ENCODE assay signal across 8 cellular contexts in the genomic region with DNA sequence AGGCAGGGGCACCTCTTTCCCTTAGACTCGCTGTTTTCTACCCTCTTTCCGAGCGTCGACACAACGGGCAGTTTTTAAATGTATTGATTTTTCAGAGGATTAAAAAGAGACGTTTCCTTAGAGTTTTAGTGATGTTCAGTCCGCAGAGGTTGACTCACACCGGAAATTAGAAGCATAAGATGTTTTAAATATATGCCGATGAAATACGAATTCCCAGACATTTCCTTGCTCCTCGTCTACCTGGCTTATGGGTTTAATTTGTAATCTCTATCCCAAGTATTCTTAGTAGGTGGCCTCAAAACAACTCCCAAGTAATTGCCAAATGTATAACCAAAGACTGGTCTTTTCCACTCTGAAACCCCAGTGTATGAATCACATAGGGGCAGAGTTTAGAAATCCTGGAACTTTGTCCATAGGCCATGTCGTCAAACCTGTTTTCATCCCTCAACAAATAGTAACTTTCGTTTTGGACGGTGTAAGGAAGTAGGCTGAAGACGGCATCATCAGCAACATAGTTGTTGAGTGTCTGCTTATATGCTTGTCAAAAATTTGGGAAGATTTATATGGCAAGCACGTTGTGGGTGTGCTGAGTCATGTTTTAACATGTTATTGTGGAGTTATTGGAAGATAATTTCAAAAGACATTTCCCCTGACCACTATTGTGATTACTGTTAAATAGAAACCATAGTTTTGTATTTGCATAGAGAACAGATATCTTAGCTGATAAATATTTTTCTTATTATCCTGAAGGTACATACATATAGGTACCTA. TPM values are rescaled to one million over a fixed set of nuclear protein-coding genes. Genes with fewer than 3 reads are reported as not detected.
A peak's percentile ranks its signal among the peaks of the same experiment; 100 is the strongest.
DNase-seq lines count a peak whose midpoint lies in the region; FAIRE-seq and TF ChIP-seq lines count a peak whose summit lies in the region.

No MANE protein-coding gene starts in this region.

- intact Hi-C loops in activated CD4-positive, alpha-beta T cell treated with anti-CD3 and anti-CD28 coated beads, Interleukin-2, amount 10 ng/mL, durations not matched to agents 24 days and 14 days (cut with micrococcal nuclease), result loop anchor here (1.0 to 2.0 kb wide), 4 partner anchors 38 to 230 kb away; a partner anchor contains a TSS
- intact Hi-C loops in endothelial cell of umbilical vein (cut with micrococcal nuclease), result loop anchor here (2.0 to 5.0 kb wide), 2 partner anchors 48 to 160 kb away; a partner anchor contains a TSS

- H3K27me3 Mint-ChIP-seq in activated CD4-positive, alpha-beta T cell treated with anti-CD3 and anti-CD28 coated beads, Interleukin-2, amount 10 ng/mL, durations not matched to agents 24 days and 14 days, result no peaks in the 10 kb centered on the region
- no peaks in the 10 kb centered on the region for H3K27me3 Mint-ChIP-seq in mesothelial cell of epicardium (ENCODE audit: low read depth)

- H3K9ac ChIP-seq in endothelial cell of umbilical vein (replicated peaks; ENCODE audit: extremely low read depth, insufficient read depth, low read length), result peak overlapping the region; percentile 97

- H3K4me3 ChIP-seq in Jurkat, Clone E6-1 (ENCODE audit: low read length), result peak overlapping the region; percentile 87
- H3K4me3 ChIP-seq in endothelial cell of umbilical vein (replicated peaks in 1 of 3; ENCODE audit: insufficient read depth in 1 of 3, low read depth in 1 of 3, low read length in 3 of 3), result peak overlapping the region; percentile 39 to 100 (median 83)
- peak overlapping the region; percentile 93 for H3K4me3 ChIP-seq in urinary bladder (ENCODE audit: low read depth, low read length)

- H3K27ac ChIP-seq in endothelial cell of umbilical vein (ENCODE audit: insufficient read depth, low read depth, low read length) (peak overlapping the region; percentile 97), urinary bladder (ENCODE audit: low read depth) (peak overlapping the region; percentile 97)

- H3K36me3 ChIP-seq in endothelial cell of umbilical vein (ENCODE audit: control insufficient read depth in 2 of 2, extremely low read depth in 1 of 2, insufficient read depth in 2 of 2, low read length in 2 of 2), result no peaks in the 10 kb centered on the region
- no peaks in the 10 kb centered on the region for H3K36me3 ChIP-seq in urinary bladder (ENCODE audit: insufficient read depth)

- H3K9me3 Mint-ChIP-seq in activated CD4-positive, alpha-beta T cell treated with anti-CD3 and anti-CD28 coated beads, Interleukin-2, amount 10 ng/mL, durations not matched to agents 24 days and 14 days, result no peaks in the 10 kb centered on the region
- H3K9me3 Mint-ChIP-seq in mesothelial cell of epicardium, result no peaks in the 10 kb centered on the region

- H4K20me1 ChIP-seq in endothelial cell of umbilical vein (replicated peaks; ENCODE audit: control insufficient read depth, extremely low read depth, insufficient read depth, low read length), result no peaks in the 10 kb centered on the region

- H3K9me3 ChIP-seq in endothelial cell of umbilical vein (replicated peaks; ENCODE audit: control insufficient read depth, insufficient read depth, low read length), result no peaks in the 10 kb centered on the region

- H3K4me1 Mint-ChIP-seq in activated CD4-positive, alpha-beta T cell treated with anti-CD3 and anti-CD28 coated beads, Interleukin-2, amount 10 ng/mL, durations not matched to agents 24 days and 14 days, result peaks cover 44% of the 10 kb centered on the region
- H3K4me1 Mint-ChIP-seq in mesothelial cell of epicardium, result peaks cover 21% of the 10 kb centered on the region

- TF ChIP-seq CTCF in endothelial cell of umbilical vein (IDR thresholded peaks at IDR 0.05; ENCODE audit: extremely low read depth in 1 of 2, insufficient read depth in 1 of 2, low read depth in 1 of 2, low read length in 2 of 2) (no peak), mesothelial cell of epicardium (IDR thresholded peaks at IDR 0.05; ENCODE audit: unreplicated experiment) (no peak)

- POLR2A ChIA-PET in endothelial cell of umbilical vein (lab: Charles Lee), result no interaction called here

- peak overlapping the region; percentile 98 for H3K27ac Mint-ChIP-seq in activated CD4-positive, alpha-beta T cell treated with anti-CD3 and anti-CD28 coated beads, Interleukin-2, amount 10 ng/mL, durations not matched to agents 24 days and 14 days
- peak overlapping the region; percentile 97 for H3K27ac Mint-ChIP-seq in mesothelial cell of epicardium

- WGBS in urinary bladder, result under 1% methylated on average over 16 of the region's 16 CpGs

- dilution Hi-C loops in endothelial cell of umbilical vein (cut with MboI; ENCODE audit: extremely low pct_ligation_motif_present, low sequenced_read_pairs), result no loop called here

- H3K4me1 ChIP-seq in endothelial cell of umbilical vein (ENCODE audit: control insufficient read depth, extremely low read depth, insufficient read depth, low read length) (peaks cover 26% of the 10 kb centered on the region), urinary bladder (ENCODE audit: insufficient read depth) (no peaks in the 10 kb centered on the region)

- H3K4me2 ChIP-seq in endothelial cell of umbilical vein (ENCODE audit: insufficient read depth, low read length), result peak overlapping the region; percentile 92

- TSS peak; percentile 69 for BruUV-seq in endothelial cell of umbilical vein (replicated peaks; lab: Mats Ljungman, UMichigan)

- H3K4me3 Mint-ChIP-seq in activated CD4-positive, alpha-beta T cell treated with anti-CD3 and anti-CD28 coated beads, Interleukin-2, amount 10 ng/mL, durations not matched to agents 24 days and 14 days, result peak overlapping the region; percentile 95
- peak overlapping the region; percentile 84 for H3K4me3 Mint-ChIP-seq in mesothelial cell of epicardium

- CTCF ChIA-PET in endothelial cell of umbilical vein (lab: Charles Lee), result interaction anchor here (1.2 kb wide), 1 partner anchor 97 kb away, joined by 4 read pairs; no protein-coding TSS in a partner anchor

- peaks cover 50% of the 10 kb centered on the region for H3K79me2 ChIP-seq in endothelial cell of umbilical vein (ENCODE audit: control insufficient read depth, insufficient read depth, low read length)

- peak; percentile 67 for DNase-seq in activated CD4-positive, alpha-beta T cell treated with anti-CD3 and anti-CD28 coated beads, Interleukin-2, amount 10 ng/mL, durations not matched to agents 24 days and 14 days
- DNase-seq in activated CD4-positive, alpha-beta T cell treated with anti-CD3 and anti-CD28 coated beads for 1 hour, result no peak
- DNase-seq in Jurkat, Clone E6-1 (ENCODE audit: low read depth, low spot score), result no peak
- DNase-seq in SW480 (ENCODE audit: low spot score) (peak; percentile 68), endothelial cell of umbilical vein (ENCODE audit: low read depth, low spot score) (peak; percentile 85), mesothelial cell of epicardium (ENCODE audit: low spot score in 2 of 2, unreplicated experiment in 2 of 2) (no peak), mesenteric fat pad (ENCODE audit: low spot score) (no peak)

- H3K36me3 Mint-ChIP-seq in activated CD4-positive, alpha-beta T cell treated with anti-CD3 and anti-CD28 coated beads, Interleukin-2, amount 10 ng/mL, durations not matched to agents 24 days and 14 days (ENCODE audit: low read depth), result peaks cover 25% of the 10 kb centered on the region
- H3K36me3 Mint-ChIP-seq in mesothelial cell of epicardium, result peaks cover 6% of the 10 kb centered on the region

- no peak for TF ChIP-seq POLR2A in endothelial cell of umbilical vein (IDR thresholded peaks at IDR 0.05; ENCODE audit: low read depth, low read length)

- H3K9me1 ChIP-seq in endothelial cell of umbilical vein (replicated peaks; ENCODE audit: control insufficient read depth, extremely low read depth, insufficient read depth, low read length), result no peaks in the 10 kb centered on the region

- H2AFZ ChIP-seq in endothelial cell of umbilical vein (ENCODE audit: low read depth, low read length), result peak overlapping the region; percentile 63

- no peaks in the 10 kb centered on the region for H3K27me3 ChIP-seq in endothelial cell of umbilical vein (ENCODE audit: control insufficient read depth in 2 of 2, insufficient read depth in 2 of 2, low read length in 2 of 2)

- FAIRE-seq in endothelial cell of umbilical vein (lab: Jason Lieb, UNC), result no peak

TF ChIP-seq in endothelial cell of umbilical vein, 7 proteins besides CTCF, POLR2A, EP300 and RAD21:
- TF ChIP-seq POLR2AphosphoS5 (IDR thresholded peaks at IDR 0.05; ENCODE audit: insufficient read depth, low read depth, low read length), result no peak
- peak; percentile 51 for TF ChIP-seq FOS (IDR thresholded peaks at IDR 0.05; ENCODE audit: borderline replicate concordance, insufficient read depth, low read length)
TF ChIP-seq in endothelial cell of umbilical vein: peak in this region for 1.

RNA-seq across cellular contexts. Expression of a gene that starts 0.8 kb away (rescaled TPM):
- total RNA-seq in activated CD4-positive, alpha-beta T cell treated with anti-CD3 and anti-CD28 coated beads, Interleukin-2, amount 10 ng/mL, durations not matched to agents 24 days and 14 days, result 32.9 and 34.6 TPM in 2 replicates
- polyA plus RNA-seq in Jurkat, Clone E6-1 (2012; ENCODE audit: insufficient read depth, insufficient read length), result 11.1 TPM
- total RNA-seq in endothelial cell of umbilical vein (27.7 and 28.9 TPM in 2 replicates), mesothelial cell of epicardium (21.9 to 25.5 TPM (median 25.2 TPM) in 3 replicates), urinary bladder (63.3 TPM), mesenteric fat pad (23.4 TPM)
- polyA plus RNA-seq in endothelial cell of umbilical vein (5.9 and 8.0 TPM in 2 replicates), urinary bladder (14.1 TPM)
- 10.0 and 10.3 TPM in 2 replicates for polyA plus RNA-seq in endothelial cell of umbilical vein (2011; cell fraction: cytosol; rRNA removed)
- polyA plus RNA-seq in endothelial cell of umbilical vein (2011; cell fraction: nucleus; rRNA removed), result 26.1 and 42.5 TPM in 2 replicates
- 23.6 and 29.2 TPM in 2 replicates for polyA plus RNA-seq in endothelial cell of umbilical vein (2012)
- polyA minus RNA-seq in endothelial cell of umbilical vein, result 12.1 and 12.9 TPM in 2 replicates
- polyA minus RNA-seq in endothelial cell of umbilical vein (2011; cell fraction: cytosol; rRNA and poly(A)+ RNA removed), result 8.2 TPM
- 36.6 and 59.3 TPM in 2 replicates for polyA minus RNA-seq in endothelial cell of umbilical vein (2011; cell fraction: nucleus; rRNA and poly(A)+ RNA removed)

RNA-seq across cellular contexts. Expression of a gene that starts 48.6 kb away (rescaled TPM):
- total RNA-seq in activated CD4-positive, alpha-beta T cell treated with anti-CD3 and anti-CD28 coated beads, Interleukin-2, amount 10 ng/mL, durations not matched to agents 24 days and 14 days, result 158 and 163 TPM in 2 replicates
- polyA plus RNA-seq in Jurkat, Clone E6-1 (2012; ENCODE audit: insufficient read depth, insufficient read length), result 109 TPM
- total RNA-seq in endothelial cell of umbilical vein (88.9 and 93.0 TPM in 2 replicates), mesothelial cell of epicardium (50.6 to 58.5 TPM (median 52.4 TPM) in 3 replicates), urinary bladder (77.1 TPM), mesenteric fat pad (96.1 TPM)
- polyA plus RNA-seq in endothelial cell of umbilical vein (19.0 and 21.9 TPM in 2 replicates), urinary bladder (24.5 TPM)
- polyA plus RNA-seq in endothelial cell of umbilical vein (2011; cell fraction: cytosol; rRNA removed), result 22.1 and 26.0 TPM in 2 replicates
- 78.3 and 103 TPM in 2 replicates for polyA plus RNA-seq in endothelial cell of umbilical vein (2011; cell fraction: nucleus; rRNA removed)
- 49.6 and 66.6 TPM in 2 replicates for polyA plus RNA-seq in endothelial cell of umbilical vein (2012)
- 44.7 and 48.2 TPM in 2 replicates for polyA minus RNA-seq in endothelial cell of umbilical vein
- polyA minus RNA-seq in endothelial cell of umbilical vein (2011; cell fraction: cytosol; rRNA and poly(A)+ RNA removed), result 81.0 TPM
- polyA minus RNA-seq in endothelial cell of umbilical vein (2011; cell fraction: nucleus; rRNA and poly(A)+ RNA removed), result 48.9 and 79.0 TPM in 2 replicates

Comparison
In these comparisons a context has a peak if more than half of its experiments do, and no peak if none do; other contexts are left out.
1. DNase-seq: peak in activated CD4-positive, alpha-beta T cell treated with anti-CD3 and anti-CD28 coated beads, Interleukin-2, amount 10 ng/mL, durations not matched to agents 24 days and 14 days (single experiment), SW480 (single experiment) and endothelial cell of umbilical vein (single experiment); none in activated CD4-positive, alpha-beta T cell treated with anti-CD3 and anti-CD28 coated beads for 1 hour (single experiment), Jurkat, Clone E6-1 (single experiment), mesothelial cell of epicardium (0 of 2) and mesenteric fat pad (single experiment).
2. Peak in every context shown above with its lines, with median percentiles within 50 percentile points of each other: H3K4me3 ChIP-seq.